In the genomic region with DNA sequence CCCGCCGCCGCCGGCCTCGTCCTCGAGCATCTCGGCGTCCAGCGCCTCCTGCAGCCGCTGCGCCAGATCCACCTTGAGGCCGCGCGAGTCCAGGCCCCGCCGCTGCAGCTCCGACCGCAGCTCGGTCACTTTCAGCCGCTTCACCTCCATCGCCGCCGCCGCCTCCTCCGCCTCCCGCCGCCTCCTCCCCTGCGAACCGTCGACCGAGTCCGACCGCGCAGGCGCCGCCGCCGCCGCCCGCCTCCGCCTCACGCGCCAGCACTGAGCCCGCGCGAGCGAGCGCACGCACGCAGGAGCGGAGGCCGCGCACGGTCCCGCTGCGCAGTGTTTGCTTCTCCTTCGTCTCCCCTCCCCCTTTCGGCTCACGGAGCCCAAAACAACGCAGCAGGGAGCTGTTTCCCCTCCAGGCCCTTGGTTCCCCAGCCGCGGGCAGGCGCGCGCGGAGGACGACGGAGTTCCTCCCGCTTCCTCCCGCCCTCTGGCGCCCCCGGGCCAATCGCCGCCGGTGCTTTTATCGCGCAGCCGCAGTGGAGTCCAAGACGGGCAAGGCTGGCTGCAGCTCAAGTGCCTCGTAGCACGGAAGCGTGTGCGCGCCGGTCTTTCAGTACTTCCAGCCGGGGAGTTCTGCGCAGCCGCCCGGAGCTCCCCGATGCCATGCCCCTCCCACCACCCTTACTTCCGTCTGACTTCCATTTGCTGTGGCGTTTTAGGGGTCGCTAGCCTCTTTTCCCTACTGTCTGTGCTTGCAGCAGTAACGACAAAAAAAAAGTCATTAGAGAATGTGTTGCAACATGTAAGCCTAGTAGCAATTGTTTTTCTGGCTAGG, we compare ENCODE assay signal across 1 cellular context.
TF ChIP-seq lines count a peak whose summit lies in the region.

A gene (minus strand): TSS at position 451 of the 826 bp plus-strand sequence. CDS start 301 bp downstream, at position 150.

TF ChIP-seq in WTC11, 78 proteins besides CTCF, POLR2A, EP300 and RAD21 (continued from another document and continues in another):
- TF ChIP-seq, protein P1, sequence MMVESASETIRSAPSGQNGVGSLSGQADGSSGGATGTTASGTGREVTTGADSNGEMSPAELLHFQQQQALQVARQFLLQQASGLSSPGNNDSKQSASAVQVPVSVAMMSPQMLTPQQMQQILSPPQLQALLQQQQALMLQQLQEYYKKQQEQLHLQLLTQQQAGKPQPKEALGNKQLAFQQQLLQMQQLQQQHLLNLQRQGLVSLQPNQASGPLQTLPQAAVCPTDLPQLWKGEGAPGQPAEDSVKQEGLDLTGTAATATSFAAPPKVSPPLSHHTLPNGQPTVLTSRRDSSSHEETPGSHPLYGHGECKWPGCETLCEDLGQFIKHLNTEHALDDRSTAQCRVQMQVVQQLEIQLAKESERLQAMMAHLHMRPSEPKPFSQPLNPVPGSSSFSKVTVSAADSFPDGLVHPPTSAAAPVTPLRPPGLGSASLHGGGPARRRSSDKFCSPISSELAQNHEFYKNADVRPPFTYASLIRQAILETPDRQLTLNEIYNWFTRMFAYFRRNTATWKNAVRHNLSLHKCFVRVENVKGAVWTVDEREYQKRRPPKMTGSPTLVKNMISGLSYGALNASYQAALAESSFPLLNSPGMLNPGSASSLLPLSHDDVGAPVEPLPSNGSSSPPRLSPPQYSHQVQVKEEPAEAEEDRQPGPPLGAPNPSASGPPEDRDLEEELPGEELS (CRISPR knock-in tag; IDR thresholded peaks at IDR 0.05) = peak; percentile 73; the same call in 1 of the 2 replicates
- TF ChIP-seq, protein P2, sequence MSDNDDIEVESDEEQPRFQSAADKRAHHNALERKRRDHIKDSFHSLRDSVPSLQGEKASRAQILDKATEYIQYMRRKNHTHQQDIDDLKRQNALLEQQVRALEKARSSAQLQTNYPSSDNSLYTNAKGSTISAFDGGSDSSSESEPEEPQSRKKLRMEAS (CRISPR knock-in tag; IDR thresholded peaks at IDR 0.05) = peak; percentile 88
- no peak for TF ChIP-seq NFYB (CRISPR knock-in tag; conservative IDR thresholded peaks at IDR 0.05; ENCODE audit: low read depth)
- peak; percentile 7; the same call in 1 of the 2 replicates for TF ChIP-seq ZNF317 (CRISPR knock-in tag; IDR thresholded peaks at IDR 0.05; ENCODE audit: borderline replicate concordance, low read depth)
- 0 out of 2 replicates have a peak, but pooled peaks have one; percentile 31 for TF ChIP-seq EMX1 (CRISPR knock-in tag; IDR thresholded peaks at IDR 0.05)
- no peak for TF ChIP-seq PRRX2 (CRISPR knock-in tag; IDR thresholded peaks at IDR 0.05)
- no peak for TF ChIP-seq FOXJ3 (CRISPR knock-in tag; IDR thresholded peaks at IDR 0.05; ENCODE audit: borderline replicate concordance)
- TF ChIP-seq TP53 (CRISPR knock-in tag; IDR thresholded peaks at IDR 0.05) = peak; percentile 74; the same call in 1 of the 2 replicates
- TF ChIP-seq CREB1 (CRISPR knock-in tag; IDR thresholded peaks at IDR 0.05) = peak; percentile 84
- TF ChIP-seq FOXP1 (CRISPR knock-in tag; IDR thresholded peaks at IDR 0.05; ENCODE audit: borderline replicate concordance) = peak; percentile 86
- TF ChIP-seq ELF4 (CRISPR knock-in tag; IDR thresholded peaks at IDR 0.05; ENCODE audit: low read depth) = 0 out of 2 replicates have a peak, but pooled peaks have one; percentile 41
- TF ChIP-seq, protein P3, sequence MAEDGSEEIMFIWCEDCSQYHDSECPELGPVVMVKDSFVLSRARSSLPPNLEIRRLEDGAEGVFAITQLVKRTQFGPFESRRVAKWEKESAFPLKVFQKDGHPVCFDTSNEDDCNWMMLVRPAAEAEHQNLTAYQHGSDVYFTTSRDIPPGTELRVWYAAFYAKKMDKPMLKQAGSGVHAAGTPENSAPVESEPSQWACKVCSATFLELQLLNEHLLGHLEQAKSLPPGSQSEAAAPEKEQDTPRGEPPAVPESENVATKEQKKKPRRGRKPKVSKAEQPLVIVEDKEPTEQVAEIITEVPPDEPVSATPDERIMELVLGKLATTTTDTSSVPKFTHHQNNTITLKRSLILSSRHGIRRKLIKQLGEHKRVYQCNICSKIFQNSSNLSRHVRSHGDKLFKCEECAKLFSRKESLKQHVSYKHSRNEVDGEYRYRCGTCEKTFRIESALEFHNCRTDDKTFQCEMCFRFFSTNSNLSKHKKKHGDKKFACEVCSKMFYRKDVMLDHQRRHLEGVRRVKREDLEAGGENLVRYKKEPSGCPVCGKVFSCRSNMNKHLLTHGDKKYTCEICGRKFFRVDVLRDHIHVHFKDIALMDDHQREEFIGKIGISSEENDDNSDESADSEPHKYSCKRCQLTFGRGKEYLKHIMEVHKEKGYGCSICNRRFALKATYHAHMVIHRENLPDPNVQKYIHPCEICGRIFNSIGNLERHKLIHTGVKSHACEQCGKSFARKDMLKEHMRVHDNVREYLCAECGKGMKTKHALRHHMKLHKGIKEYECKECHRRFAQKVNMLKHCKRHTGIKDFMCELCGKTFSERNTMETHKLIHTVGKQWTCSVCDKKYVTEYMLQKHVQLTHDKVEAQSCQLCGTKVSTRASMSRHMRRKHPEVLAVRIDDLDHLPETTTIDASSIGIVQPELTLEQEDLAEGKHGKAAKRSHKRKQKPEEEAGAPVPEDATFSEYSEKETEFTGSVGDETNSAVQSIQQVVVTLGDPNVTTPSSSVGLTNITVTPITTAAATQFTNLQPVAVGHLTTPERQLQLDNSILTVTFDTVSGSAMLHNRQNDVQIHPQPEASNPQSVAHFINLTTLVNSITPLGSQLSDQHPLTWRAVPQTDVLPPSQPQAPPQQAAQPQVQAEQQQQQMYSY (CRISPR knock-in tag; IDR thresholded peaks at IDR 0.05) = no peak
- no peak for TF ChIP-seq GRHL2 (CRISPR knock-in tag; IDR thresholded peaks at IDR 0.05; ENCODE audit: insufficient replicate concordance, severe bottlenecking)
- TF ChIP-seq ZNF396 (CRISPR knock-in tag; IDR thresholded peaks at IDR 0.05; ENCODE audit: borderline replicate concordance) = no peak
- no peak for TF ChIP-seq SMAD4 (CRISPR knock-in tag; IDR thresholded peaks at IDR 0.05)
- TF ChIP-seq ZNF138 (CRISPR knock-in tag; conservative IDR thresholded peaks at IDR 0.05) = no peak
- no peak for TF ChIP-seq NR1H2 (CRISPR knock-in tag; IDR thresholded peaks at IDR 0.05)
- TF ChIP-seq, protein P4, sequence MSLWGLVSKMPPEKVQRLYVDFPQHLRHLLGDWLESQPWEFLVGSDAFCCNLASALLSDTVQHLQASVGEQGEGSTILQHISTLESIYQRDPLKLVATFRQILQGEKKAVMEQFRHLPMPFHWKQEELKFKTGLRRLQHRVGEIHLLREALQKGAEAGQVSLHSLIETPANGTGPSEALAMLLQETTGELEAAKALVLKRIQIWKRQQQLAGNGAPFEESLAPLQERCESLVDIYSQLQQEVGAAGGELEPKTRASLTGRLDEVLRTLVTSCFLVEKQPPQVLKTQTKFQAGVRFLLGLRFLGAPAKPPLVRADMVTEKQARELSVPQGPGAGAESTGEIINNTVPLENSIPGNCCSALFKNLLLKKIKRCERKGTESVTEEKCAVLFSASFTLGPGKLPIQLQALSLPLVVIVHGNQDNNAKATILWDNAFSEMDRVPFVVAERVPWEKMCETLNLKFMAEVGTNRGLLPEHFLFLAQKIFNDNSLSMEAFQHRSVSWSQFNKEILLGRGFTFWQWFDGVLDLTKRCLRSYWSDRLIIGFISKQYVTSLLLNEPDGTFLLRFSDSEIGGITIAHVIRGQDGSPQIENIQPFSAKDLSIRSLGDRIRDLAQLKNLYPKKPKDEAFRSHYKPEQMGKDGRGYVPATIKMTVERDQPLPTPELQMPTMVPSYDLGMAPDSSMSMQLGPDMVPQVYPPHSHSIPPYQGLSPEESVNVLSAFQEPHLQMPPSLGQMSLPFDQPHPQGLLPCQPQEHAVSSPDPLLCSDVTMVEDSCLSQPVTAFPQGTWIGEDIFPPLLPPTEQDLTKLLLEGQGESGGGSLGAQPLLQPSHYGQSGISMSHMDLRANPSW (CRISPR knock-in tag; conservative IDR thresholded peaks at IDR 0.05; ENCODE audit: low read depth) = no peak
- TF ChIP-seq NR2C2 (CRISPR knock-in tag; IDR thresholded peaks at IDR 0.05) = peak; percentile 55; the same call in 1 of the 2 replicates
- no peak for TF ChIP-seq TEAD4 (CRISPR knock-in tag; IDR thresholded peaks at IDR 0.05)
- TF ChIP-seq, protein P5, sequence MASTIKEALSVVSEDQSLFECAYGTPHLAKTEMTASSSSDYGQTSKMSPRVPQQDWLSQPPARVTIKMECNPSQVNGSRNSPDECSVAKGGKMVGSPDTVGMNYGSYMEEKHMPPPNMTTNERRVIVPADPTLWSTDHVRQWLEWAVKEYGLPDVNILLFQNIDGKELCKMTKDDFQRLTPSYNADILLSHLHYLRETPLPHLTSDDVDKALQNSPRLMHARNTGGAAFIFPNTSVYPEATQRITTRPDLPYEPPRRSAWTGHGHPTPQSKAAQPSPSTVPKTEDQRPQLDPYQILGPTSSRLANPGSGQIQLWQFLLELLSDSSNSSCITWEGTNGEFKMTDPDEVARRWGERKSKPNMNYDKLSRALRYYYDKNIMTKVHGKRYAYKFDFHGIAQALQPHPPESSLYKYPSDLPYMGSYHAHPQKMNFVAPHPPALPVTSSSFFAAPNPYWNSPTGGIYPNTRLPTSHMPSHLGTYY (CRISPR knock-in tag; IDR thresholded peaks at IDR 0.05) = no peak
- TF ChIP-seq, protein P6, sequence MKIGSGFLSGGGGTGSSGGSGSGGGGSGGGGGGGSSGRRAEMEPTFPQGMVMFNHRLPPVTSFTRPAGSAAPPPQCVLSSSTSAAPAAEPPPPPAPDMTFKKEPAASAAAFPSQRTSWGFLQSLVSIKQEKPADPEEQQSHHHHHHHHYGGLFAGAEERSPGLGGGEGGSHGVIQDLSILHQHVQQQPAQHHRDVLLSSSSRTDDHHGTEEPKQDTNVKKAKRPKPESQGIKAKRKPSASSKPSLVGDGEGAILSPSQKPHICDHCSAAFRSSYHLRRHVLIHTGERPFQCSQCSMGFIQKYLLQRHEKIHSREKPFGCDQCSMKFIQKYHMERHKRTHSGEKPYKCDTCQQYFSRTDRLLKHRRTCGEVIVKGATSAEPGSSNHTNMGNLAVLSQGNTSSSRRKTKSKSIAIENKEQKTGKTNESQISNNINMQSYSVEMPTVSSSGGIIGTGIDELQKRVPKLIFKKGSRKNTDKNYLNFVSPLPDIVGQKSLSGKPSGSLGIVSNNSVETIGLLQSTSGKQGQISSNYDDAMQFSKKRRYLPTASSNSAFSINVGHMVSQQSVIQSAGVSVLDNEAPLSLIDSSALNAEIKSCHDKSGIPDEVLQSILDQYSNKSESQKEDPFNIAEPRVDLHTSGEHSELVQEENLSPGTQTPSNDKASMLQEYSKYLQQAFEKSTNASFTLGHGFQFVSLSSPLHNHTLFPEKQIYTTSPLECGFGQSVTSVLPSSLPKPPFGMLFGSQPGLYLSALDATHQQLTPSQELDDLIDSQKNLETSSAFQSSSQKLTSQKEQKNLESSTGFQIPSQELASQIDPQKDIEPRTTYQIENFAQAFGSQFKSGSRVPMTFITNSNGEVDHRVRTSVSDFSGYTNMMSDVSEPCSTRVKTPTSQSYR (CRISPR knock-in tag; IDR thresholded peaks at IDR 0.05) = peak; percentile 89; the same call in 1 of the 2 replicates
- no peak for TF ChIP-seq ZBTB21 (CRISPR knock-in tag; IDR thresholded peaks at IDR 0.05; ENCODE audit: borderline replicate concordance)
- TF ChIP-seq, protein P7, sequence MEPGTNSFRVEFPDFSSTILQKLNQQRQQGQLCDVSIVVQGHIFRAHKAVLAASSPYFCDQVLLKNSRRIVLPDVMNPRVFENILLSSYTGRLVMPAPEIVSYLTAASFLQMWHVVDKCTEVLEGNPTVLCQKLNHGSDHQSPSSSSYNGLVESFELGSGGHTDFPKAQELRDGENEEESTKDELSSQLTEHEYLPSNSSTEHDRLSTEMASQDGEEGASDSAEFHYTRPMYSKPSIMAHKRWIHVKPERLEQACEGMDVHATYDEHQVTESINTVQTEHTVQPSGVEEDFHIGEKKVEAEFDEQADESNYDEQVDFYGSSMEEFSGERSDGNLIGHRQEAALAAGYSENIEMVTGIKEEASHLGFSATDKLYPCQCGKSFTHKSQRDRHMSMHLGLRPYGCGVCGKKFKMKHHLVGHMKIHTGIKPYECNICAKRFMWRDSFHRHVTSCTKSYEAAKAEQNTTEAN (CRISPR knock-in tag; IDR thresholded peaks at IDR 0.05) = no peak
- TF ChIP-seq, protein P8, sequence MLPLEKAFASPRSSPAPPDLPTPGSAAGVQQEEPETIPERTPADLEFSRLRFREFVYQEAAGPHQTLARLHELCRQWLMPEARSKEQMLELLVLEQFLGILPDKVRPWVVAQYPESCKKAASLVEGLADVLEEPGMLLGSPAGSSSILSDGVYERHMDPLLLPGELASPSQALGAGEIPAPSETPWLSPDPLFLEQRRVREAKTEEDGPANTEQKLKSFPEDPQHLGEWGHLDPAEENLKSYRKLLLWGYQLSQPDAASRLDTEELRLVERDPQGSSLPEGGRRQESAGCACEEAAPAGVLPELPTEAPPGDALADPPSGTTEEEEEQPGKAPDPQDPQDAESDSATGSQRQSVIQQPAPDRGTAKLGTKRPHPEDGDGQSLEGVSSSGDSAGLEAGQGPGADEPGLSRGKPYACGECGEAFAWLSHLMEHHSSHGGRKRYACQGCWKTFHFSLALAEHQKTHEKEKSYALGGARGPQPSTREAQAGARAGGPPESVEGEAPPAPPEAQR (CRISPR knock-in tag; IDR thresholded peaks at IDR 0.05) = no peak
- TF ChIP-seq, protein P9, sequence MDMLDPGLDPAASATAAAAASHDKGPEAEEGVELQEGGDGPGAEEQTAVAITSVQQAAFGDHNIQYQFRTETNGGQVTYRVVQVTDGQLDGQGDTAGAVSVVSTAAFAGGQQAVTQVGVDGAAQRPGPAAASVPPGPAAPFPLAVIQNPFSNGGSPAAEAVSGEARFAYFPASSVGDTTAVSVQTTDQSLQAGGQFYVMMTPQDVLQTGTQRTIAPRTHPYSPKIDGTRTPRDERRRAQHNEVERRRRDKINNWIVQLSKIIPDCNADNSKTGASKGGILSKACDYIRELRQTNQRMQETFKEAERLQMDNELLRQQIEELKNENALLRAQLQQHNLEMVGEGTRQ (CRISPR knock-in tag; IDR thresholded peaks at IDR 0.05) = peak; percentile 49; the same call in 1 of the 2 replicates
- TF ChIP-seq NFE2L1 (CRISPR knock-in tag; IDR thresholded peaks at IDR 0.05) = peak; percentile 87; the same call in 1 of the 2 replicates
- no peak for TF ChIP-seq ZNF219 (CRISPR knock-in tag; IDR thresholded peaks at IDR 0.05; ENCODE audit: borderline replicate concordance)
- TF ChIP-seq, protein P10, sequence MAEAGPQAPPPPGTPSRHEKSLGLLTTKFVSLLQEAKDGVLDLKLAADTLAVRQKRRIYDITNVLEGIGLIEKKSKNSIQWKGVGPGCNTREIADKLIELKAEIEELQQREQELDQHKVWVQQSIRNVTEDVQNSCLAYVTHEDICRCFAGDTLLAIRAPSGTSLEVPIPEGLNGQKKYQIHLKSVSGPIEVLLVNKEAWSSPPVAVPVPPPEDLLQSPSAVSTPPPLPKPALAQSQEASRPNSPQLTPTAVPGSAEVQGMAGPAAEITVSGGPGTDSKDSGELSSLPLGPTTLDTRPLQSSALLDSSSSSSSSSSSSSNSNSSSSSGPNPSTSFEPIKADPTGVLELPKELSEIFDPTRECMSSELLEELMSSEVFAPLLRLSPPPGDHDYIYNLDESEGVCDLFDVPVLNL (CRISPR knock-in tag; IDR thresholded peaks at IDR 0.05; ENCODE audit: borderline replicate concordance, low read depth) = peak; percentile 81; the same call in 1 of the 2 replicates
- TF ChIP-seq SP1 (CRISPR knock-in tag; conservative IDR thresholded peaks at IDR 0.05) = peak; percentile 76
- TF ChIP-seq, protein P11, sequence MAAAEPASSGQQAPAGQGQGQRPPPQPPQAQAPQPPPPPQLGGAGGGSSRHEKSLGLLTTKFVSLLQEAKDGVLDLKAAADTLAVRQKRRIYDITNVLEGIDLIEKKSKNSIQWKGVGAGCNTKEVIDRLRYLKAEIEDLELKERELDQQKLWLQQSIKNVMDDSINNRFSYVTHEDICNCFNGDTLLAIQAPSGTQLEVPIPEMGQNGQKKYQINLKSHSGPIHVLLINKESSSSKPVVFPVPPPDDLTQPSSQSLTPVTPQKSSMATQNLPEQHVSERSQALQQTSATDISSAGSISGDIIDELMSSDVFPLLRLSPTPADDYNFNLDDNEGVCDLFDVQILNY (CRISPR knock-in tag; IDR thresholded peaks at IDR 0.05) = peak; percentile 98
- no peak for TF ChIP-seq IRF2 (CRISPR knock-in tag; IDR thresholded peaks at IDR 0.05; ENCODE audit: borderline replicate concordance, low read depth)
- TF ChIP-seq ZNF121 (CRISPR knock-in tag; IDR thresholded peaks at IDR 0.05) = no peak
